10 cellular contexts compared by ENCODE assay signal in the genomic region with DNA sequence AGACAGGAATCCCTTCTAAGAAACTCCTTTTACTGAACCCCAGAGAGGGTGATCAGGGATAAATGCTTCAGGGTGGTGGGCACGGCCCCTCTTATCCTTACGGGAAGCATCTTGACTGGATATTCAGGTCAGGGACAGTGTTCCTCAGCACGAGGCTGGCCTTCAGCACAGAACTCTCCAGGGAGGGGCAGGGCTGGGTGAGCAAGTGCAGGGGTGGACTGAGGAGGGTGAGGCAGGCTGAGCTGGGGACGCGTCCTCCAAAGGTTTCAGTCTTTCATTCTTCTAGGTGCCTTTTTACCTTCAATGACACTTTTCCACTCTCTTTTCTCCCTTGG. TPM values are rescaled to one million over a fixed set of nuclear protein-coding genes. Genes with fewer than 3 reads are reported as not detected.
DNase-seq lines count a peak whose midpoint lies in the region; ATAC-seq and TF ChIP-seq lines count a peak whose summit lies in the region.
"Had no signal": no experiment of that assay in that cellular context is flagged by ENCODE, and none has a peak within 500 bp of the region (broad histone marks: within the 10 kb centered on the region; RNA-seq: fewer than 3 reads in every experiment).

No MANE protein-coding gene starts in this region.

- H3K36me3 Mint-ChIP-seq in activated naive CD8-positive, alpha-beta T cell treated with anti-CD3 and anti-CD28 coated beads for 36 hours = peaks cover 73% of the 10 kb centered on the region
- H3K36me3 Mint-ChIP-seq in natural killer cell = peaks cover 15% of the 10 kb centered on the region

- H3K27me3 Mint-ChIP-seq in activated naive CD8-positive, alpha-beta T cell treated with anti-CD3 and anti-CD28 coated beads for 36 hours = peaks cover 3% of the 10 kb centered on the region
- H3K27me3 Mint-ChIP-seq in natural killer cell (ENCODE audit: low read depth in 2 of 2) = no peaks in the 10 kb centered on the region

- ATAC-seq in left ventricle myocardium superior (no peak), natural killer cell (no peak)

- H3K4me3 ChIP-seq in left ventricle myocardium inferior = no peak overlapping the region
- H3K4me3 ChIP-seq: SJSA1 had no signal

- H3K9me3 ChIP-seq in left ventricle myocardium inferior (replicated peaks) = no peaks in the 10 kb centered on the region

- peaks cover 69% of the 10 kb centered on the region for H3K4me1 Mint-ChIP-seq in activated naive CD8-positive, alpha-beta T cell treated with anti-CD3 and anti-CD28 coated beads for 36 hours
- H3K4me1 Mint-ChIP-seq in natural killer cell = peaks cover 89% of the 10 kb centered on the region in 2 donors

- H3K27ac ChIP-seq in left ventricle myocardium inferior (replicated peaks) = peak overlapping the region; percentile 64
- H3K27ac ChIP-seq: SJSA1 had no signal

- intact Hi-C loops in left ventricle myocardium inferior (cut with micrococcal nuclease) = no loop called here
- intact Hi-C loops in left ventricle myocardium superior (cut with micrococcal nuclease) = no loop called here
- intact Hi-C loops in natural killer cell (cut with micrococcal nuclease) = loop anchor here (1.0 to 5.0 kb wide), 2 partner anchors 8 to 363 kb away; a partner anchor contains a TSS

- DNase-seq in left ventricle myocardium inferior (no peak), left ventricle myocardium superior (no peak), natural killer cell (no peak), NCI-H774 (lab: John Stamatoyannopoulos, UW) (no peak), AG20443 (ENCODE audit: low spot score) (no peak), HCEC 1CT (no peak)
- no peak for DNase-seq in activated naive CD8-positive, alpha-beta T cell treated with anti-CD3 and anti-CD28 coated beads for 36 hours
- DNase-seq in central memory CD4-positive, alpha-beta T cell = no peak
- DNase-seq: NCI-H2081 had no signal

- H3K9me3 Mint-ChIP-seq in activated naive CD8-positive, alpha-beta T cell treated with anti-CD3 and anti-CD28 coated beads for 36 hours = no peaks in the 10 kb centered on the region
- H3K9me3 Mint-ChIP-seq in natural killer cell = no peaks in the 10 kb centered on the region

- no peaks in the 10 kb centered on the region for H3K27me3 ChIP-seq in left ventricle myocardium inferior (ENCODE audit: low read depth)
- H3K27me3 ChIP-seq: SJSA1 had no signal

- peak overlapping the region; percentile 99 for H3K27ac Mint-ChIP-seq in activated naive CD8-positive, alpha-beta T cell treated with anti-CD3 and anti-CD28 coated beads for 36 hours
- peak overlapping the region; percentile 90 to 100 for H3K27ac Mint-ChIP-seq in natural killer cell

- TF ChIP-seq CTCF in left ventricle myocardium inferior (IDR thresholded peaks at IDR 0.05; ENCODE audit: borderline replicate concordance) (no peak), natural killer cell (IDR thresholded peaks at IDR 0.05) (no peak)

- H3K4me3 Mint-ChIP-seq in activated naive CD8-positive, alpha-beta T cell treated with anti-CD3 and anti-CD28 coated beads for 36 hours = peak overlapping the region; percentile 97
- peak overlapping the region; percentile 96 for H3K4me3 Mint-ChIP-seq in natural killer cell

- H3K36me3 ChIP-seq in left ventricle myocardium inferior = no peaks in the 10 kb centered on the region
- H3K36me3 ChIP-seq: SJSA1 had no signal

- H3K4me1 ChIP-seq in left ventricle myocardium inferior = peaks cover 71% of the 10 kb centered on the region

RNA-seq across cellular contexts. Expression of a gene that starts 52.3 kb away (rescaled TPM):
- total RNA-seq in left ventricle myocardium inferior = 7.8 TPM
- 4.2 TPM for total RNA-seq in left ventricle myocardium superior
- 100 to 1,000 TPM; 223 to 226 TPM for total RNA-seq in activated naive CD8-positive, alpha-beta T cell treated with anti-CD3 and anti-CD28 coated beads for 36 hours
- total RNA-seq in natural killer cell = 100 to 1,000 TPM; 231 to 333 (median 279) TPM

RNA-seq across cellular contexts. Expression of a gene that starts 52.6 kb away (rescaled TPM):
- total RNA-seq in left ventricle myocardium inferior = 29.2 TPM
- total RNA-seq in left ventricle myocardium superior = 26.4 TPM
- 100 to 1,000 TPM; 112 to 113 TPM for total RNA-seq in activated naive CD8-positive, alpha-beta T cell treated with anti-CD3 and anti-CD28 coated beads for 36 hours
- 10 to 100 TPM; 31.8 to 34.6 (median 32.7) TPM for total RNA-seq in natural killer cell

Comparison
In these comparisons a context has a peak if more than half of its experiments do, and no peak if none do; other contexts are left out.
1. RNA of a gene that starts 52.3 kb away (total RNA-seq): 231 to 333 TPM in natural killer cell and 223 to 226 TPM in activated naive CD8-positive, alpha-beta T cell treated with anti-CD3 and anti-CD28 coated beads for 36 hours; 7.8 TPM in left ventricle myocardium inferior (single experiment) and 4.2 TPM in left ventricle myocardium superior (single experiment); every median in the first group is over 10 times any median in the second.